In the genomic region with DNA sequence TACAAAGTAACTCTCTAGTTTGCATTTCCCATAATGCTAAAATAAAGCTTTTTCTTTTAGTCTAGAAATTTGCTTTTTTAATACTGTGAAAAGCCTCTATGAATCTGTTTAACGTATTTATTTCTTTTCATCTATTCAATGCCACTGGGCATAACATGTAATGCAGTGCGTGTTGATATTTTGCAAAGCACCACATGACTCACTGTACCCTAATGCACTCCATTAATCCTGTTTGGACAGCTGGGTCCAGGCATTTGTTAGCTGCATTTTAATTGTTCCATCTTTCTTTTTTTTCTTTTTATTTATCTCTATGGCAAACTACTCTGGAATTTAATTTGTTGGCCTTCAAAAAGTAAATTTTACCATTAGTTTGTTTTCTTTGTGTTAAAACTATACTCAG, we compare ENCODE assay signal across 22 cellular contexts.
A peak's percentile ranks its signal among the peaks of the same experiment; 100 is the strongest.
DNase-seq lines count a peak whose midpoint lies in the region; ATAC-seq and TF ChIP-seq lines count a peak whose summit lies in the region.
"Had no signal": no experiment of that assay in that cellular context is flagged by ENCODE, and none has a peak within 500 bp of the region (broad histone marks: within the 10 kb centered on the region; RNA-seq: fewer than 3 reads in every experiment).

No MANE protein-coding gene starts in this region.

- peak; percentile 98 for ATAC-seq in SK-N-SH treated with all-trans-retinoic acid at 6 μM for 48 hours
- ATAC-seq: foreskin keratinocyte; Right ventricle myocardium inferior; stimulated activated memory B cell treated with anti-CD40 and anti-IgM and Interleukin-4, amounts not matched to agents 10 μg/mL and 1 μg/mL and 100 μg/mL, for 72 hours had no signal

- peak; percentile 5 for DNase-seq in BJ (ENCODE audit: low read depth)
- peak in 2 of 3 experiments; percentile 56 to 91 for DNase-seq in NCI-H1417 (lab: John Stamatoyannopoulos, UW)
- peak; percentile 52 to 81 for DNase-seq in foreskin fibroblast
- DNase-seq in DMS 273 treated with DMSO at 0.1 percent for 48 hours (lab: John Stamatoyannopoulos, UW): no peak
- no peak for DNase-seq in SIG-M5 (lab: John Stamatoyannopoulos, UW)
- no peak for DNase-seq in HUDEP-2 (lab: John Stamatoyannopoulos, UW; ENCODE audit: unreplicated experiment in 76 of 76)
- DNase-seq in H7: no peak
- DNase-seq: activated CD4-positive, alpha-beta T cell treated with anti-CD3 and anti-CD28 coated beads for 1 hour; activated CD8-positive, alpha-beta memory T cell treated with anti-CD3 and anti-CD28 coated beads for 24 hours; activated T-cell treated with anti-CD3 and anti-CD28 coated beads, Interleukin-2, amount 50 U/mL, for 24 hours; amniotic stem cell; foreskin keratinocyte; hippocampal formation; KBM-7; NCI-H2029 treated with DMSO at 0.1 percent for 48 hours; NCI-H510A treated with DMSO at 0.1 percent for 48 hours; small intestine; SW 1271 had no signal

- CTCF ChIA-PET in BJ (lab: Yijun Ruan, JAX): no interaction called here

- POLR2A ChIA-PET in BJ (lab: Charles Lee): no interaction called here

- TF ChIP-seq CTCF in BJ (IDR thresholded peaks at IDR 0.05; ENCODE audit: insufficient read depth, low read depth, low read length) (no peak), foreskin fibroblast (IDR thresholded peaks at IDR 0.05; ENCODE audit: low read depth, low read length) (no peak)

- no peaks in the 10 kb centered on the region for H3K36me3 ChIP-seq in BJ (ENCODE audit: control insufficient read depth, insufficient read depth, low read length)
- H3K36me3 ChIP-seq in H7 (replicated peaks; ENCODE audit: control insufficient read depth, insufficient read depth, low read length): no peaks in the 10 kb centered on the region

- no peak overlapping the region for H3K4me3 ChIP-seq in BJ (ENCODE audit: low read depth, low read length)
- H3K4me3 ChIP-seq in foreskin fibroblast (ENCODE audit: low read depth in 1 of 2, low read length in 2 of 2): no peak overlapping the region
- no peak overlapping the region for H3K4me3 ChIP-seq in H7 (ENCODE audit: insufficient read depth, low read depth, low read length)
- H3K4me3 ChIP-seq: BLaER1 had no signal

- H3K27me3 ChIP-seq in BJ (ENCODE audit: control insufficient read depth, insufficient read depth, low read length) (no peaks in the 10 kb centered on the region), H7 (ENCODE audit: control insufficient read depth, insufficient read depth, low read length) (no peaks in the 10 kb centered on the region)
- H3K27me3 ChIP-seq: BLaER1, foreskin keratinocyte had no signal

TF ChIP-seq in SK-N-SH treated with all-trans-retinoic acid at 6 μM for 48 hours, 23 proteins besides CTCF, POLR2A, EP300 and RAD21:
- no peak for TF ChIP-seq POU6F1 (CRISPR knock-in tag; IDR thresholded peaks at IDR 0.05; ENCODE audit: borderline replicate concordance, low read depth)
- TF ChIP-seq TSHZ2 (CRISPR knock-in tag; IDR thresholded peaks at IDR 0.05): 0 out of 2 replicates have a peak, but pooled peaks have one; percentile 12
- TF ChIP-seq ZNF70 (CRISPR knock-in tag; IDR thresholded peaks at IDR 0.05): 0 out of 2 replicates have a peak, but pooled peaks have one; percentile 10
- no peak for TF ChIP-seq ESRRG (CRISPR knock-in tag; IDR thresholded peaks at IDR 0.05)
- 0 out of 2 replicates have a peak, but pooled peaks have one; percentile 25 for TF ChIP-seq CSRNP3 (CRISPR knock-in tag; IDR thresholded peaks at IDR 0.05)
- TF ChIP-seq ISL1 (CRISPR knock-in tag; IDR thresholded peaks at IDR 0.05): peak; percentile 91
- TF ChIP-seq TCF4 (CRISPR knock-in tag; IDR thresholded peaks at IDR 0.05; ENCODE audit: borderline replicate concordance): peak; percentile 80
- peak; percentile 45; the same call in 1 of the 2 replicates for TF ChIP-seq SNAI2 (CRISPR knock-in tag; IDR thresholded peaks at IDR 0.05)

Comparison
In these comparisons a context has a peak if more than half of its experiments do, and no peak if none do; other contexts are left out.
1. DNase-seq: peak in BJ (single experiment), NCI-H1417 (2 of 3) and foreskin fibroblast (2 of 2); none in DMS 273 treated with DMSO at 0.1 percent for 48 hours (single experiment), SIG-M5 (single experiment), HUDEP-2 (0 of 76) and H7 (single experiment).